Comparison of ENCODE assay signal across 8 cellular contexts in genomic region chr19:9785367-9786331, GRCh38. TPM values are rescaled to one million over a fixed set of nuclear protein-coding genes. Genes with fewer than 3 reads are reported as not detected.
A peak's percentile ranks its signal among the peaks of the same experiment; 100 is the strongest.
DNase-seq lines count a peak whose midpoint lies in the region; ATAC-seq and TF ChIP-seq lines count a peak whose summit lies in the region.

No MANE protein-coding gene starts in this region.

- intact Hi-C loops in gastrocnemius medialis (cut with DNase I; ENCODE audit: low total_unique reads) = no loop called here

- WGBS in iPS DF 6.9 (ENCODE audit: insufficient coverage, insufficient read length) = no CpG with 5 or more reads among the region's 74 CpGs

- H3K4me1 ChIP-seq in iPS DF 6.9 (ENCODE audit: control insufficient read depth, insufficient read depth, low read length) (peaks cover 3% of the 10 kb centered on the region; the same call in 1 of the 2 replicates), gastrocnemius medialis (no peaks in the 10 kb centered on the region)

- H3K27ac ChIP-seq in brain microvascular endothelial cell (peak overlapping the region; percentile 81), iPS DF 6.9 (ENCODE audit: low read length) (no peak overlapping the region), gastrocnemius medialis (peak overlapping the region; percentile 86 to 94 (median 88))

- ATAC-seq in GM18498 (IDR thresholded peaks at IDR 0.05; ENCODE audit: unreplicated experiment) = peak; percentile 69
- peak; percentile 78 for ATAC-seq in HG02938 (IDR thresholded peaks at IDR 0.05; ENCODE audit: unreplicated experiment)
- ATAC-seq in gastrocnemius medialis = peak; percentile 81 to 83
- ATAC-seq in GM19467 (IDR thresholded peaks at IDR 0.05; ENCODE audit: unreplicated experiment) = no peak

- in situ Hi-C loops in brain microvascular endothelial cell (cut with HindIII; ENCODE audit: low pct_ligation_motif_present, low sequenced_read_pairs) (no loop called here), gastrocnemius medialis (cut with MboI; ENCODE audit: low sequenced_read_pairs in 4 of 4) (loop anchor here (25.0 kb wide), 3 partner anchors 473 to 948 kb away; partner anchors contain the start of genes ZNF559 (in 3 of the 4), ZNF699 (in 3 of the 4), MBD3L1 (in 1 of the 4) and OR7D4 (in 1 of the 4))

- H3K27me3 ChIP-seq in brain microvascular endothelial cell (replicated peaks) = no peaks in the 10 kb centered on the region
- no peaks in the 10 kb centered on the region for H3K27me3 ChIP-seq in iPS DF 6.9 (ENCODE audit: control insufficient read depth, insufficient read depth, low read length)
- peaks cover 8 to 42% (median 36%) of the 10 kb centered on the region in 3 donors for H3K27me3 ChIP-seq in gastrocnemius medialis

- peak; percentile 55 for DNase-seq in NCI-H2081 treated with DMSO at 0.1 percent for 48 hours (lab: John Stamatoyannopoulos, UW)
- peak; percentile 97 for DNase-seq in UCSD-AML1 (lab: John Stamatoyannopoulos, UW; ENCODE audit: unreplicated experiment)
- peak; percentile 94 for DNase-seq in brain microvascular endothelial cell
- DNase-seq in iPS DF 6.9 (ENCODE audit: low read depth, low spot score) = no peak
- DNase-seq in gastrocnemius medialis = peak; percentile 82

- H3K9me3 ChIP-seq in iPS DF 6.9 (ENCODE audit: control insufficient read depth, insufficient read depth, low read length) = no peaks in the 10 kb centered on the region
- H3K9me3 ChIP-seq in gastrocnemius medialis = no peaks in the 10 kb centered on the region

- H3K36me3 ChIP-seq in brain microvascular endothelial cell (replicated peaks) (no peaks in the 10 kb centered on the region), iPS DF 6.9 (ENCODE audit: control insufficient read depth, insufficient read depth, low read length) (no peaks in the 10 kb centered on the region), gastrocnemius medialis (no peaks in the 10 kb centered on the region)

- peak; percentile 41 to 73 for TF ChIP-seq POLR2A in gastrocnemius medialis (IDR thresholded peaks at IDR 0.05)

- TF ChIP-seq CTCF in brain microvascular endothelial cell (IDR thresholded peaks at IDR 0.05; ENCODE audit: low read depth, low read length, missing control alignments) (no peak), gastrocnemius medialis (IDR thresholded peaks at IDR 0.05 in 4 of 5, conservative IDR thresholded peaks at IDR 0.05 in 1 of 5) (no peak)

- H3K4me3 ChIP-seq in brain microvascular endothelial cell (ENCODE audit: low read depth, low read length) = peak overlapping the region; percentile 81
- H3K4me3 ChIP-seq in iPS DF 6.9 (ENCODE audit: low read length) = peak overlapping the region; percentile 54
- peak overlapping the region; percentile 66 to 77 (median 72) for H3K4me3 ChIP-seq in gastrocnemius medialis

RNA-seq across cellular contexts. Expression of gene ZNF846, which starts 17.1 kb away (rescaled TPM):
- 1 to 10 TPM in 3 of 4 donors, under 1 TPM in 1; 0.63 to 5.0 (median 2.1) TPM for total RNA-seq in gastrocnemius medialis

RNA-seq across cellular contexts. Expression of gene FBXL12, which starts 33.2 kb away (rescaled TPM):
- 10 to 100 TPM in 3 of 4 donors, 1 to 10 TPM in 1; 7.6 to 28.4 (median 15.1) TPM for total RNA-seq in gastrocnemius medialis

RNA-seq across cellular contexts. Expression of gene UBL5, which starts 42.1 kb away (rescaled TPM):
- 100 to 1,000 TPM; 388 to 612 (median 544) TPM for total RNA-seq in gastrocnemius medialis

RNA-seq across cellular contexts. Expression of gene PIN1, which starts 49.5 kb away (rescaled TPM):
- 100 to 1,000 TPM in 2 of 4 donors, 10 to 100 TPM in 2; 83.9 to 111 (median 93.4) TPM for total RNA-seq in gastrocnemius medialis
